In the genomic region with DNA sequence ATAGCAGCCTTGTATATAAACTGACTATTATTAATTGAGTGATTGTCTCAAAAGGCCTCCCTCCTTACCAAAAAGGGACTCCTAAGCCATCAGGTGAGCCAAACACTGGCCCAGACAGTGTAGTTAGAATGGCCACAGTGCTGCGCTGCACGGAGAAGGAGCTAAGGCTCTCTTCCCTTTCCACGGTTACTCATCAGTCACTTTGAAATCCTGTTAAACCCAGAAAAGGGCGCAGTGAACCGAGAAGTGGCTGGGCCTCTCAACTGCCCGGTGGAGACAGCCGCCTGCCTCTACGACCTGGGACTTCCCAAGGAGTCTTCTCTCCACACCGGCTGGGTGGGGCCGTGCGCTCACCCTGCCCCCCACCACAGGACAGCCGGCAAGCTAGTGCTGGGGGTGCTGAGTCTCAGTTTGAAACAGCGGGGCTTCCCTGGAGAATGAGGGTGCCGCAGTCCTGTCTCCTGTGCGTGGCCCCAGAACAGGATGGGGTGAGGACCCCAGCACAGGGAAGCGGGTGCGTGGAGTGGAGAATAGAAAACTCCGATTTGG, we compare ENCODE assay signal across 8 cellular contexts. TPM values are rescaled to one million over a fixed set of nuclear protein-coding genes. Genes with fewer than 3 reads are reported as not detected.
A peak's percentile ranks its signal among the peaks of the same experiment; 100 is the strongest.
DNase-seq lines count a peak whose midpoint lies in the region; ATAC-seq, FAIRE-seq and TF ChIP-seq lines count a peak whose summit lies in the region.

No MANE protein-coding gene starts in this region.

- TF ChIP-seq CTCF in 22Rv1 (IDR thresholded peaks at IDR 0.05) (no peak), HL-60 (IDR thresholded peaks at IDR 0.05; ENCODE audit: insufficient read depth, low read length) (no peak), mucosa of descending colon (IDR thresholded peaks at IDR 0.05) (no peak), thyroid gland (IDR thresholded peaks at IDR 0.05) (no peak)

- H3K4me1 Mint-ChIP-seq in effector memory CD8-positive, alpha-beta T cell (ENCODE audit: low read depth in 2 of 2): peaks cover 44 to 45% of the 10 kb centered on the region in 2 donors

- H3K27ac ChIP-seq in 22Rv1 (peak overlapping the region; percentile 95), HL-60 (replicated peaks) (peak overlapping the region; percentile 87), thyroid gland (peak overlapping the region; percentile 97 to 99 (median 99))

- intact Hi-C loops in mucosa of descending colon (cut with DNase I, micrococcal nuclease): loop anchor here (2.0 to 10.0 kb wide), 4 partner anchors 52 to 88 kb away; no protein-coding TSS in a partner anchor
- intact Hi-C loops in thyroid gland (cut with DNase I): loop anchor here (5.0 kb wide), 1 partner anchor 86 kb away; no protein-coding TSS in a partner anchor

- H3K27me3 ChIP-seq in HL-60 (ENCODE audit: insufficient read depth, poor library complexity, severe bottlenecking) (no peaks in the 10 kb centered on the region), thyroid gland (no peaks in the 10 kb centered on the region)

- H3K36me3 ChIP-seq in mucosa of descending colon (ENCODE audit: low read depth) (peaks cover 6% of the 10 kb centered on the region), thyroid gland (no peaks in the 10 kb centered on the region)

- no peak for ATAC-seq in effector memory CD8-positive, alpha-beta T cell (replicated peaks)
- ATAC-seq in mucosa of descending colon: peak; percentile 22

- H3K9me3 Mint-ChIP-seq in effector memory CD8-positive, alpha-beta T cell: no peaks in the 10 kb centered on the region

- DNase-seq in GM12892 (ENCODE audit: insufficient read length): peak; percentile 60
- peak in 1 of 2 experiments; percentile 71 for DNase-seq in HL-60 (ENCODE audit: low read depth in 1 of 2, low spot score in 1 of 2)
- peak; percentile 44 for DNase-seq in T-helper 9 cell
- peak in 1 of 3 experiments; percentile 39 for DNase-seq in effector memory CD8-positive, alpha-beta T cell
- peak; percentile 69 to 85 (median 78) for DNase-seq in mucosa of descending colon
- peak; percentile 89 to 91 for DNase-seq in thyroid gland
- no peak for DNase-seq in ureter (ENCODE audit: low spot score)

- H3K4me3 Mint-ChIP-seq in effector memory CD8-positive, alpha-beta T cell: peak overlapping the region; percentile 95 to 96

- peak; percentile 88 for FAIRE-seq in GM12892 (lab: Jason Lieb, UNC)

- TF ChIP-seq POLR2A in GM12892 (IDR thresholded peaks at IDR 0.05; ENCODE audit: low read depth, low read length): no peak; the same call in none of the 2 replicates
- peak in 1 of 2 donors; percentile 65 for TF ChIP-seq POLR2A in thyroid gland (IDR thresholded peaks at IDR 0.05)

- peaks cover 59% of the 10 kb centered on the region for H3K36me3 Mint-ChIP-seq in effector memory CD8-positive, alpha-beta T cell (ENCODE audit: insufficient read depth)

- H3K27ac Mint-ChIP-seq in effector memory CD8-positive, alpha-beta T cell: peak overlapping the region; percentile 97

- 0 to 1% methylated on average over 13 to 17 of the region's 18 CpGs for WGBS in thyroid gland, 2 donors

- peak overlapping the region; percentile 72 for H3K4me3 ChIP-seq in HL-60 (replicated peaks; ENCODE audit: insufficient read depth, low read length)
- peak overlapping the region; percentile 97 for H3K4me3 ChIP-seq in mucosa of descending colon
- peak overlapping the region; percentile 78 to 88 (median 83) for H3K4me3 ChIP-seq in thyroid gland (replicated peaks in 1 of 3)

- H3K4me1 ChIP-seq in mucosa of descending colon (ENCODE audit: low read depth) (peaks cover 35% of the 10 kb centered on the region), thyroid gland (peaks cover 37 to 45% of the 10 kb centered on the region in 2 donors)

- H3K9me3 ChIP-seq in mucosa of descending colon (no peaks in the 10 kb centered on the region), thyroid gland (no peaks in the 10 kb centered on the region)

- no peaks in the 10 kb centered on the region for H3K27me3 Mint-ChIP-seq in effector memory CD8-positive, alpha-beta T cell

RNA-seq across cellular contexts. Expression of gene MYH9, which starts 1.3 kb away (rescaled TPM):
- polyA plus RNA-seq in GM12892 (2012; ENCODE audit: missing spikeins): 155 TPM
- total RNA-seq in mucosa of descending colon (100 to 1,000 TPM; 501 to 831 (median 599) TPM), thyroid gland (100 to 1,000 TPM; 228 to 375 (median 275) TPM), ureter (810 TPM)
